Comparison of ENCODE assay signal across 13 cellular contexts in the genomic region with DNA sequence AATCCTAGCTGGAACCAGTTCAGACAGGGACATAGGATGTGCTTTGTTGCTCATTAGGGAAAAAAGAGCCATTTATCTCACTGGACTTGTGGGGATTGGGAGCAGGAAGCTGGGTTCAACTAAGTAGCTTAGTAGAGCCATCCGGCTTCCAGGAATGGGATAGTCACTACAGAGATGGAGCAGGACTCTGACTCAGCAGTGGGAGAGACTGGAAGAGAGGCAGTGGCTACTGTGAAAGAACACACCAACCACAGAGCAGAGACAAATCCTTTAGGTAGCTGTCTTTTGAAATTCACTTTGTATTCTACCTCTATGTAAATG.
DNase-seq lines count a peak whose midpoint lies in the region; ATAC-seq and TF ChIP-seq lines count a peak whose summit lies in the region.
"Had no signal": no experiment of that assay in that cellular context is flagged by ENCODE, and none has a peak within 500 bp of the region (broad histone marks: within the 10 kb centered on the region; RNA-seq: fewer than 3 reads in every experiment).

No MANE protein-coding gene starts in this region.

- no peak overlapping the region for H3K9ac ChIP-seq in GM23248
- H3K9ac ChIP-seq in neuronal stem cell (ENCODE audit: low read depth, low read length, poor library complexity) = no peak overlapping the region

- ATAC-seq in CD4-positive, alpha-beta T cell (ENCODE audit: poor library complexity) = no peak
- no peak for ATAC-seq in HG02981 (IDR thresholded peaks at IDR 0.05; ENCODE audit: unreplicated experiment)
- ATAC-seq: Panc1 had no signal

- no peaks in the 10 kb centered on the region for H3K36me3 ChIP-seq in GM23248 (ENCODE audit: low read depth)
- H3K36me3 ChIP-seq in neuronal stem cell (replicated peaks in 1 of 2; ENCODE audit: control insufficient read depth in 2 of 2, insufficient read depth in 2 of 2, low read length in 2 of 2) = no peaks in the 10 kb centered on the region

- H3K4me1 ChIP-seq in GM23248 (ENCODE audit: insufficient read depth) (peaks cover 5% of the 10 kb centered on the region), neuronal stem cell (ENCODE audit: control insufficient read depth in 2 of 2, insufficient read depth in 1 of 2, low read depth in 1 of 2, low read length in 2 of 2) (peaks cover 1 to 3% of the 10 kb centered on the region in 2 donors)

- no peak overlapping the region for H3K4me3 Mint-ChIP-seq in glutamatergic neuron (ENCODE audit: unreplicated experiment)
- no peak overlapping the region for H3K4me3 Mint-ChIP-seq in CD4-positive, alpha-beta T cell
- H3K4me3 Mint-ChIP-seq in T-helper 2 cell treated with Interferon-gamma antibody and Interleukin-4, amounts not matched to agents 5 μg/mL and 100 μg/mL, for 36 hours = no peak overlapping the region

- H3K4me2 ChIP-seq in GM23248 (ENCODE audit: unreplicated experiment) = no peak overlapping the region
- H3K4me2 ChIP-seq in neuronal stem cell (ENCODE audit: insufficient read depth, low read length, poor library complexity, severe bottlenecking) = no peak overlapping the region

- no peaks in the 10 kb centered on the region for H3K9me2 ChIP-seq in GM23248 (ENCODE audit: insufficient read depth)

- no peak overlapping the region for H2AK5ac ChIP-seq in neuronal stem cell (ENCODE audit: low read depth, low read length)

- POLR2A ChIA-PET in CD4-positive, alpha-beta T cell (lab: Charles Lee) = no interaction called here

- CTCF ChIA-PET in CD4-positive, alpha-beta T cell (lab: Charles Lee) = no interaction called here

- H3K9me3 Mint-ChIP-seq in glutamatergic neuron (ENCODE audit: unreplicated experiment) = no peaks in the 10 kb centered on the region
- H3K9me3 Mint-ChIP-seq in CD4-positive, alpha-beta T cell = no peaks in the 10 kb centered on the region
- no peaks in the 10 kb centered on the region for H3K9me3 Mint-ChIP-seq in T-helper 2 cell treated with Interferon-gamma antibody and Interleukin-4, amounts not matched to agents 5 μg/mL and 100 μg/mL, for 36 hours

- 71 to 80% methylated on average over 1 of the region's 1 CpG for WGBS in GM23248 (ENCODE audit: low coverage in 1 of 2, low lambda C conversion rate in 2 of 2, missing lambda C conversion rate in 2 of 2), 2 experiments
- no CpG with 5 or more reads among the region's 1 CpG for WGBS in neuronal stem cell (ENCODE audit: extremely low coverage in 2 of 2, insufficient read length in 2 of 2, insufficient replicate concordance in 1 of 2), 2 donors

- no peak overlapping the region for H4K91ac ChIP-seq in neuronal stem cell (ENCODE audit: low read depth, low read length, poor library complexity)

- H3K79me2 ChIP-seq in GM23248 (ENCODE audit: insufficient read depth) = no peaks in the 10 kb centered on the region

- H3K27me3 Mint-ChIP-seq in glutamatergic neuron (ENCODE audit: unreplicated experiment) = no peaks in the 10 kb centered on the region
- no peaks in the 10 kb centered on the region for H3K27me3 Mint-ChIP-seq in CD4-positive, alpha-beta T cell
- H3K27me3 Mint-ChIP-seq in T-helper 2 cell treated with Interferon-gamma antibody and Interleukin-4, amounts not matched to agents 5 μg/mL and 100 μg/mL, for 36 hours (ENCODE audit: low read depth) = no peaks in the 10 kb centered on the region

- DNase-seq in GM23248 (peak; percentile 73), SK-MEL-5 (ENCODE audit: low read depth, low spot score) (peak; percentile 65), glutamatergic neuron (no peak), neuronal stem cell (ENCODE audit: low spot score) (peak; percentile 8), activated T-cell treated with anti-CD3 and anti-CD28 coated beads for 4 hours (no peak)
- no peak for DNase-seq in CD4-positive, alpha-beta T cell
- no peak for DNase-seq in T-helper 2 cell treated with Interferon-gamma antibody and Interleukin-4, amounts not matched to agents 5 μg/mL and 100 μg/mL, for 36 hours (ENCODE audit: low spot score)
- DNase-seq: activated CD4-positive, alpha-beta T cell treated with anti-CD3 and anti-CD28 coated beads for 48 hours; activated naive CD4-positive, alpha-beta T cell treated with anti-CD3 and anti-CD28 coated beads, Interleukin-2, amount 50 U/mL, for 16 hours; NCI-H1436 had no signal

- H3K23ac ChIP-seq in neuronal stem cell (ENCODE audit: low read depth, low read length, poor library complexity) = no peak overlapping the region

- TF ChIP-seq CTCF in glutamatergic neuron (IDR thresholded peaks at IDR 0.05; ENCODE audit: partially characterized antibody, unreplicated experiment) = no peak
- TF ChIP-seq CTCF in CD4-positive, alpha-beta T cell (IDR thresholded peaks at IDR 0.05) = no peak

- H3F3A ChIP-seq in GM23248 (ENCODE audit: insufficient read depth) = no peaks in the 10 kb centered on the region

- no peak overlapping the region for H3K4me3 ChIP-seq in GM23248
- H3K4me3 ChIP-seq in neuronal stem cell (ENCODE audit: low read length in 2 of 2) = no peak overlapping the region

- H2BK12ac ChIP-seq in neuronal stem cell (ENCODE audit: low read length) = no peak overlapping the region

- no peak overlapping the region for H3K18ac ChIP-seq in neuronal stem cell (ENCODE audit: low read length)

- peaks cover 50% of the 10 kb centered on the region for H3K4me1 Mint-ChIP-seq in glutamatergic neuron (ENCODE audit: low read depth, unreplicated experiment)
- no peaks in the 10 kb centered on the region for H3K4me1 Mint-ChIP-seq in CD4-positive, alpha-beta T cell (ENCODE audit: low read depth)
- H3K4me1 Mint-ChIP-seq in T-helper 2 cell treated with Interferon-gamma antibody and Interleukin-4, amounts not matched to agents 5 μg/mL and 100 μg/mL, for 36 hours (ENCODE audit: low read depth) = no peaks in the 10 kb centered on the region

- H2BK120ac ChIP-seq in neuronal stem cell (ENCODE audit: low read depth, low read length) = no peak overlapping the region

- no peak overlapping the region for H3K14ac ChIP-seq in neuronal stem cell (ENCODE audit: low read length)

- H3K9me3 ChIP-seq in GM23248 (ENCODE audit: low read depth) = no peaks in the 10 kb centered on the region
- no peaks in the 10 kb centered on the region for H3K9me3 ChIP-seq in neuronal stem cell (replicated peaks in 1 of 2; ENCODE audit: control insufficient read depth in 2 of 2, insufficient read depth in 1 of 2, low read depth in 1 of 2, low read length in 2 of 2)
- no peaks in the 10 kb centered on the region for H3K9me3 ChIP-seq in CD4-positive, alpha-beta T cell (ENCODE audit: control insufficient read depth, low read length)

- no peaks in the 10 kb centered on the region for H3K27me3 ChIP-seq in GM23248 (replicated peaks; ENCODE audit: insufficient read depth)
- H3K27me3 ChIP-seq in neuronal stem cell (ENCODE audit: control insufficient read depth in 3 of 3, insufficient read depth in 3 of 3, low read depth in 1 of 3, low read length in 3 of 3) = no peaks in the 10 kb centered on the region
- H3K27me3 ChIP-seq in CD4-positive, alpha-beta T cell (ENCODE audit: control insufficient read depth, insufficient read depth, low read length) = no peaks in the 10 kb centered on the region

- H2BK5ac ChIP-seq in neuronal stem cell (ENCODE audit: low read length) = no peak overlapping the region

- intact Hi-C loops in CD4-positive, alpha-beta T cell (cut with DNase I, micrococcal nuclease) = loop anchor here in 1 of 2 experiments (5.0 to 10.0 kb wide), 2 partner anchors 449 to 829 kb away; no protein-coding TSS in a partner anchor

- in situ Hi-C loops in GM23248 (cut with MboI) (loop anchor here (25.0 kb wide), 1 partner anchor 1201 kb away; no protein-coding TSS in a partner anchor), SK-MEL-5 (cut with HindIII; ENCODE audit: low pct_unique_long_range_greater_than_20kb, low sequenced_read_pairs) (no loop called here)

- H3K27ac ChIP-seq in GM23248 (0 out of 2 replicates have a peak overlapping the region, but pooled peaks have one; percentile 13), neuronal stem cell (replicated peaks; ENCODE audit: low read length) (no peak overlapping the region)
- H3K27ac ChIP-seq in CD4-positive, alpha-beta T cell (ENCODE audit: low read depth, low read length) = no peak overlapping the region
- H3K27ac ChIP-seq: epithelial cell of prostate had no signal

- H3K27ac Mint-ChIP-seq in glutamatergic neuron (ENCODE audit: unreplicated experiment) = peak overlapping the region; percentile 9
- H3K27ac Mint-ChIP-seq in CD4-positive, alpha-beta T cell = no peak overlapping the region
- H3K27ac Mint-ChIP-seq in T-helper 2 cell treated with Interferon-gamma antibody and Interleukin-4, amounts not matched to agents 5 μg/mL and 100 μg/mL, for 36 hours = no peak overlapping the region

- peak overlapping the region; percentile 11; the same call in 1 of the 2 replicates for H2AFZ ChIP-seq in GM23248
- H2AFZ ChIP-seq in neuronal stem cell (ENCODE audit: low read length) = peak overlapping the region; percentile 74

- no peaks in the 10 kb centered on the region for H3K79me1 ChIP-seq in neuronal stem cell (ENCODE audit: low read depth, low read length)

- no peaks in the 10 kb centered on the region for H4K20me1 ChIP-seq in GM23248 (ENCODE audit: insufficient read depth)

- H3K36me3 Mint-ChIP-seq in glutamatergic neuron (ENCODE audit: unreplicated experiment) = no peaks in the 10 kb centered on the region
- H3K36me3 Mint-ChIP-seq in CD4-positive, alpha-beta T cell (ENCODE audit: low read depth) = no peaks in the 10 kb centered on the region
- H3K36me3 Mint-ChIP-seq in T-helper 2 cell treated with Interferon-gamma antibody and Interleukin-4, amounts not matched to agents 5 μg/mL and 100 μg/mL, for 36 hours (ENCODE audit: low read depth) = no peaks in the 10 kb centered on the region

- no peak overlapping the region for H2BK15ac ChIP-seq in neuronal stem cell (ENCODE audit: low read length)

- no peak overlapping the region for H3K4ac ChIP-seq in neuronal stem cell (ENCODE audit: low read length)

- H4K8ac ChIP-seq in neuronal stem cell (ENCODE audit: low read depth, low read length) = no peak overlapping the region

Comparison
In these comparisons a context has a peak if more than half of its experiments do, and no peak if none do; other contexts are left out.
1. DNase-seq: peak in GM23248 (single experiment), SK-MEL-5 (single experiment) and neuronal stem cell (single experiment); none in glutamatergic neuron (single experiment), CD4-positive, alpha-beta T cell (0 of 10), T-helper 2 cell treated with Interferon-gamma antibody and Interleukin-4, amounts not matched to agents 5 μg/mL and 100 μg/mL, for 36 hours (single experiment) and activated T-cell treated with anti-CD3 and anti-CD28 coated beads for 4 hours (single experiment).